ENCODE assay signal across 9 cellular contexts in genomic region chr11:113874096-113874919, GRCh38. TPM values are rescaled to one million over a fixed set of nuclear protein-coding genes. Genes with fewer than 3 reads are reported as not detected.
DNase-seq lines count a peak whose midpoint lies in the region; ATAC-seq and TF ChIP-seq lines count a peak whose summit lies in the region.
"Had no signal": no experiment of that assay in that cellular context is flagged by ENCODE, and none has a peak within 500 bp of the region (broad histone marks: within the 10 kb centered on the region; RNA-seq: fewer than 3 reads in every experiment).

No MANE protein-coding gene starts in this region.

- CTCF ChIA-PET in activated CD8-positive, alpha-beta T cell treated with anti-CD3 and anti-CD28 coated beads, Interleukin-2, amount 10 ng/mL, durations not matched to agents 7 days and 5 days (lab: Charles Lee) = interaction anchor here (1.1 kb wide), 1 partner anchor 102 kb away, joined by 4 read pairs; no protein-coding TSS in a partner anchor

- POLR2A ChIA-PET in activated CD8-positive, alpha-beta T cell treated with anti-CD3 and anti-CD28 coated beads, Interleukin-2, amount 10 ng/mL, durations not matched to agents 7 days and 5 days (lab: Charles Lee) = interaction anchor here (1.5 to 1.8 kb wide), 2 partner anchors 9 to 12 kb away, joined by 5 to 9 read pairs; no protein-coding TSS in a partner anchor

- peaks cover 5% of the 10 kb centered on the region for H3K27me3 Mint-ChIP-seq in CD4-positive, CD25-positive, alpha-beta regulatory T cell
- H3K27me3 Mint-ChIP-seq in activated CD8-positive, alpha-beta T cell treated with anti-CD3 and anti-CD28 coated beads, Interleukin-2, amount 10 ng/mL, durations not matched to agents 7 days and 5 days (ENCODE audit: low read depth) = no peaks in the 10 kb centered on the region
- H3K27me3 Mint-ChIP-seq in stimulated activated naive B cell treated with anti-CD40 and anti-IgM and Interleukin-4, amounts not matched to agents 10 μg/mL and 1 μg/mL and 100 μg/mL, for 72 hours = no peaks in the 10 kb centered on the region

- peaks cover 6 to 64% (median 47%) of the 10 kb centered on the region in 4 donors for H3K4me1 Mint-ChIP-seq in CD4-positive, CD25-positive, alpha-beta regulatory T cell
- H3K4me1 Mint-ChIP-seq in activated CD8-positive, alpha-beta T cell treated with anti-CD3 and anti-CD28 coated beads, Interleukin-2, amount 10 ng/mL, durations not matched to agents 7 days and 5 days (ENCODE audit: low read depth) = peaks cover 54% of the 10 kb centered on the region
- peaks cover 34 to 59% of the 10 kb centered on the region in 2 donors for H3K4me1 Mint-ChIP-seq in stimulated activated naive B cell treated with anti-CD40 and anti-IgM and Interleukin-4, amounts not matched to agents 10 μg/mL and 1 μg/mL and 100 μg/mL, for 72 hours

- H3K4me1 ChIP-seq in CD4-positive, CD25-positive, alpha-beta regulatory T cell (ENCODE audit: control insufficient read depth, insufficient read depth, low read length, poor library complexity, severe bottlenecking) = peaks cover 16% of the 10 kb centered on the region
- H3K4me1 ChIP-seq in iPS-15b (ENCODE audit: control insufficient read depth, insufficient read depth, low read length) = peaks cover 21% of the 10 kb centered on the region

- H3K4me3 ChIP-seq in CD4-positive, CD25-positive, alpha-beta regulatory T cell (ENCODE audit: low read depth, low read length) = peak overlapping the region; percentile 88
- peak overlapping the region; percentile 57 for H3K4me3 ChIP-seq in HFF-Myc (replicated peaks; ENCODE audit: low read depth, low read length)
- H3K4me3 ChIP-seq in iPS-15b (ENCODE audit: low read depth, low read length) = peak overlapping the region; percentile 56

- peaks cover 4% of the 10 kb centered on the region for H3K36me3 Mint-ChIP-seq in CD4-positive, CD25-positive, alpha-beta regulatory T cell
- peaks cover 32% of the 10 kb centered on the region for H3K36me3 Mint-ChIP-seq in activated CD8-positive, alpha-beta T cell treated with anti-CD3 and anti-CD28 coated beads, Interleukin-2, amount 10 ng/mL, durations not matched to agents 7 days and 5 days (ENCODE audit: low read depth)
- H3K36me3 Mint-ChIP-seq in stimulated activated naive B cell treated with anti-CD40 and anti-IgM and Interleukin-4, amounts not matched to agents 10 μg/mL and 1 μg/mL and 100 μg/mL, for 72 hours = peaks cover 6 to 16% of the 10 kb centered on the region in 2 donors

- no peak for TF ChIP-seq CTCF in HFF-Myc (IDR thresholded peaks at IDR 0.05; ENCODE audit: low read depth, low read length, missing control alignments)

- H3K9ac ChIP-seq in iPS-15b (ENCODE audit: low read depth, low read length) = peak overlapping the region; percentile 27

- peaks cover 0 to 1% (median 0%) of the 10 kb centered on the region in 7 donors for H3K9me3 Mint-ChIP-seq in CD4-positive, CD25-positive, alpha-beta regulatory T cell
- no peaks in the 10 kb centered on the region for H3K9me3 Mint-ChIP-seq in activated CD8-positive, alpha-beta T cell treated with anti-CD3 and anti-CD28 coated beads, Interleukin-2, amount 10 ng/mL, durations not matched to agents 7 days and 5 days (ENCODE audit: insufficient read depth)
- H3K9me3 Mint-ChIP-seq in stimulated activated naive B cell treated with anti-CD40 and anti-IgM and Interleukin-4, amounts not matched to agents 10 μg/mL and 1 μg/mL and 100 μg/mL, for 72 hours = peaks cover 0 to 1% of the 10 kb centered on the region in 2 donors

- DNase-seq in CD4-positive, CD25-positive, alpha-beta regulatory T cell = no peak
- DNase-seq in HFF-Myc (ENCODE audit: extremely low read depth, low read depth) (no peak), NCI-H187 (lab: John Stamatoyannopoulos, UW) (no peak), T1000 (lab: John Stamatoyannopoulos, UW) (no peak)
- no peak for DNase-seq in activated CD8-positive, alpha-beta T cell treated with anti-CD3 and anti-CD28 coated beads, Interleukin-2, amount 10 ng/mL, durations not matched to agents 7 days and 5 days
- DNase-seq in stimulated activated naive B cell treated with anti-CD40 and anti-IgM and Interleukin-4, amounts not matched to agents 10 μg/mL and 1 μg/mL and 100 μg/mL, for 72 hours = no peak

- H3K27me3 ChIP-seq in CD4-positive, CD25-positive, alpha-beta regulatory T cell (ENCODE audit: control insufficient read depth, insufficient read depth, low read length) = no peaks in the 10 kb centered on the region
- no peaks in the 10 kb centered on the region for H3K27me3 ChIP-seq in iPS-15b (ENCODE audit: control insufficient read depth, insufficient read depth, low read length)

- H3K36me3 ChIP-seq in CD4-positive, CD25-positive, alpha-beta regulatory T cell (ENCODE audit: control insufficient read depth, insufficient read depth, low read length) = no peaks in the 10 kb centered on the region
- H3K36me3 ChIP-seq in iPS-15b (ENCODE audit: control insufficient read depth, insufficient read depth, low read length) = peaks cover 3% of the 10 kb centered on the region

- peak overlapping the region; percentile 65 for H3K27ac ChIP-seq in CD4-positive, CD25-positive, alpha-beta regulatory T cell (ENCODE audit: insufficient read depth, low read length, poor library complexity, severe bottlenecking)

- H3K4me3 Mint-ChIP-seq in CD4-positive, CD25-positive, alpha-beta regulatory T cell = peak overlapping the region; percentile 89 to 99 (median 92)
- H3K4me3 Mint-ChIP-seq in activated CD8-positive, alpha-beta T cell treated with anti-CD3 and anti-CD28 coated beads, Interleukin-2, amount 10 ng/mL, durations not matched to agents 7 days and 5 days = peak overlapping the region; percentile 84
- peak overlapping the region; percentile 83 to 96 for H3K4me3 Mint-ChIP-seq in stimulated activated naive B cell treated with anti-CD40 and anti-IgM and Interleukin-4, amounts not matched to agents 10 μg/mL and 1 μg/mL and 100 μg/mL, for 72 hours

- no peak for ATAC-seq in CD4-positive, CD25-positive, alpha-beta regulatory T cell (ENCODE audit: low read depth in 2 of 2)
- ATAC-seq in activated CD8-positive, alpha-beta T cell treated with anti-CD3 and anti-CD28 coated beads, Interleukin-2, amount 10 ng/mL, durations not matched to agents 7 days and 5 days = peak; percentile 11
- peak; percentile 1 to 9 for ATAC-seq in stimulated activated naive B cell treated with anti-CD40 and anti-IgM and Interleukin-4, amounts not matched to agents 10 μg/mL and 1 μg/mL and 100 μg/mL, for 72 hours (replicated peaks)
- no peak for ATAC-seq in HG03442 (IDR thresholded peaks at IDR 0.05; ENCODE audit: unreplicated experiment)

- peak overlapping the region; percentile 52 to 86 (median 56) for H3K27ac Mint-ChIP-seq in CD4-positive, CD25-positive, alpha-beta regulatory T cell
- H3K27ac Mint-ChIP-seq in activated CD8-positive, alpha-beta T cell treated with anti-CD3 and anti-CD28 coated beads, Interleukin-2, amount 10 ng/mL, durations not matched to agents 7 days and 5 days = peak overlapping the region; percentile 86
- peak overlapping the region; percentile 88 for H3K27ac Mint-ChIP-seq in stimulated activated naive B cell treated with anti-CD40 and anti-IgM and Interleukin-4, amounts not matched to agents 10 μg/mL and 1 μg/mL and 100 μg/mL, for 72 hours

- H3K9me3 ChIP-seq in CD4-positive, CD25-positive, alpha-beta regulatory T cell (ENCODE audit: control insufficient read depth in 2 of 2, low read length in 2 of 2) = no peaks in the 10 kb centered on the region
- no peaks in the 10 kb centered on the region for H3K9me3 ChIP-seq in iPS-15b (ENCODE audit: control insufficient read depth, insufficient read depth, low read length)

RNA-seq across cellular contexts. Expression of gene USP28, which starts 1.1 kb away (rescaled TPM):
- total RNA-seq in CD4-positive, CD25-positive, alpha-beta regulatory T cell = 20.7 TPM
- 10 to 100 TPM; 22.8 to 29.9 (median 28.1) TPM for polyA plus RNA-seq in CD4-positive, CD25-positive, alpha-beta regulatory T cell
- total RNA-seq in activated CD8-positive, alpha-beta T cell treated with anti-CD3 and anti-CD28 coated beads, Interleukin-2, amount 10 ng/mL, durations not matched to agents 7 days and 5 days = 10 to 100 TPM; 46.8 to 53.0 TPM

RNA-seq across cellular contexts. Expression of gene HTR3B, which starts 30.3 kb away (rescaled TPM):
- not detected for total RNA-seq in CD4-positive, CD25-positive, alpha-beta regulatory T cell
- polyA plus RNA-seq in CD4-positive, CD25-positive, alpha-beta regulatory T cell = not detected
- total RNA-seq in activated CD8-positive, alpha-beta T cell treated with anti-CD3 and anti-CD28 coated beads, Interleukin-2, amount 10 ng/mL, durations not matched to agents 7 days and 5 days = not detected
- total RNA-seq: M059J had no signal

Comparison
In these comparisons a context has a peak if more than half of its experiments do, and no peak if none do; other contexts are left out.
1. ATAC-seq: peak in activated CD8-positive, alpha-beta T cell treated with anti-CD3 and anti-CD28 coated beads, Interleukin-2, amount 10 ng/mL, durations not matched to agents 7 days and 5 days (single experiment) and stimulated activated naive B cell treated with anti-CD40 and anti-IgM and Interleukin-4, amounts not matched to agents 10 μg/mL and 1 μg/mL and 100 μg/mL, for 72 hours (2 of 2); none in CD4-positive, CD25-positive, alpha-beta regulatory T cell (0 of 2) and HG03442 (single experiment).
2. Peak in every context shown above with its lines, with median percentiles within 50 percentile points of each other: H3K4me3 ChIP-seq, H3K27ac Mint-ChIP-seq and H3K4me3 Mint-ChIP-seq.